Comparison of ENCODE assay signal across 8 cellular contexts in genomic region chr1:54081306-54082270, GRCh38. TPM values are rescaled to one million over a fixed set of nuclear protein-coding genes. Genes with fewer than 3 reads are reported as not detected.
DNase-seq lines count a peak whose midpoint lies in the region; ATAC-seq, FAIRE-seq and TF ChIP-seq lines count a peak whose summit lies in the region.

No MANE protein-coding gene starts in this region.

- H3K23me2 ChIP-seq in H1 (ENCODE audit: low read depth, low read length), result no peaks in the 10 kb centered on the region

- no peaks in the 10 kb centered on the region for H3K79me2 ChIP-seq in H1 (ENCODE audit: control insufficient read depth in 1 of 2, insufficient read depth in 2 of 2, low read length in 2 of 2)

- no peaks in the 10 kb centered on the region for H3K27me3 Mint-ChIP-seq in activated CD4-positive, alpha-beta memory T cell treated with anti-CD3 and anti-CD28 coated beads for 36 hours

- no peak for TF ChIP-seq POLR2A in H1 (IDR thresholded peaks at IDR 0.05; ENCODE audit: control extremely low read depth in 1 of 2, low read depth in 2 of 2, low read length in 2 of 2)

- H3K9ac ChIP-seq in H1 (replicated peaks in 1 of 4; ENCODE audit: extremely low read depth in 1 of 4, low read depth in 3 of 4, low read length in 3 of 4), result no peak overlapping the region

- H3K27ac ChIP-seq in H1 (ENCODE audit: low read depth, low read length), result no peak overlapping the region

- FAIRE-seq in H1 (lab: Jason Lieb, UNC), result peak; percentile 98

- no peaks in the 10 kb centered on the region for H3K79me1 ChIP-seq in H1 (ENCODE audit: low read depth, low read length)

- no peak overlapping the region for H3K27ac Mint-ChIP-seq in activated CD4-positive, alpha-beta memory T cell treated with anti-CD3 and anti-CD28 coated beads for 36 hours

- intact Hi-C loops in activated CD4-positive, alpha-beta memory T cell treated with anti-CD3 and anti-CD28 coated beads for 36 hours (cut with micrococcal nuclease), result loop anchor here (10.0 kb wide), 1 partner anchor 217 kb away; no protein-coding TSS in a partner anchor

- TF ChIP-seq RAD21 in H1 (IDR thresholded peaks at IDR 0.05 in 1 of 2, conservative IDR thresholded peaks at IDR 0.05 in 1 of 2; ENCODE audit: low read depth in 2 of 2, low read length in 2 of 2), result peak; percentile 73 to 82

- H2BK12ac ChIP-seq in H1 (ENCODE audit: low read depth, low read length), result no peak overlapping the region

- H3K36me3 ChIP-seq in H1 (ENCODE audit: control insufficient read depth in 2 of 4, insufficient read depth in 4 of 4, low read length in 3 of 4), result no peaks in the 10 kb centered on the region

- no peak overlapping the region for H3K18ac ChIP-seq in H1 (ENCODE audit: extremely low read depth, low read length)

- no peak overlapping the region for H2BK5ac ChIP-seq in H1 (ENCODE audit: low read depth, low read length)

- no peaks in the 10 kb centered on the region for H3K27me3 ChIP-seq in H1 (replicated peaks in 1 of 4; ENCODE audit: control insufficient read depth in 3 of 4, extremely low read depth in 1 of 4, insufficient read depth in 3 of 4, low read length in 3 of 4)

- no peak overlapping the region for H3K4me3 ChIP-seq in H1 (ENCODE audit: extremely low read depth in 1 of 4, insufficient read depth in 2 of 4, low read depth in 3 of 4, low read length in 4 of 4)

- H2AFZ ChIP-seq in H1 (ENCODE audit: low read length), result no peak overlapping the region

- H4K20me1 ChIP-seq in H1 (replicated peaks in 1 of 2; ENCODE audit: control insufficient read depth in 1 of 2, insufficient read depth in 2 of 2, low read length in 2 of 2), result peaks cover 0 to 2% of the 10 kb centered on the region in 2 experiments

- H2AK5ac ChIP-seq in H1 (ENCODE audit: low read depth, low read length), result no peak overlapping the region

- no peaks in the 10 kb centered on the region for H3K9me3 ChIP-seq in H1 (ENCODE audit: insufficient read depth in 2 of 2, low read depth in 1 of 2, low read length in 1 of 2)

- H2BK15ac ChIP-seq in H1 (ENCODE audit: low read length), result no peak overlapping the region

- no peak overlapping the region for H4K5ac ChIP-seq in H1 (ENCODE audit: insufficient read length, low read depth, low read length)

- no peak overlapping the region for H3K4me3 Mint-ChIP-seq in activated CD4-positive, alpha-beta memory T cell treated with anti-CD3 and anti-CD28 coated beads for 36 hours

- no peaks in the 10 kb centered on the region for H3K36me3 Mint-ChIP-seq in activated CD4-positive, alpha-beta memory T cell treated with anti-CD3 and anti-CD28 coated beads for 36 hours

- WGBS in H1 (ENCODE audit: extremely low coverage in 1 of 2, insufficient coverage in 1 of 2, insufficient read length in 1 of 2, insufficient replicate concordance in 2 of 2, low coverage in 1 of 2, low lambda C conversion rate in 2 of 2, missing lambda C conversion rate in 1 of 2), 2 experiments, result 58% methylated on average over 8 of the region's 8 CpGs; no CpG with 5 or more reads in 1 of the 2 experiments

- H4K8ac ChIP-seq in H1 (ENCODE audit: extremely low read depth, insufficient read depth, low read length), result no peak overlapping the region

- H2BK120ac ChIP-seq in H1 (replicated peaks; ENCODE audit: low read depth, low read length), result no peak overlapping the region

- no peak overlapping the region for H3K4me2 ChIP-seq in H1 (ENCODE audit: insufficient read depth in 1 of 2, low read depth in 2 of 2, low read length in 2 of 2)

- CTCF ChIA-PET in activated CD4-positive, alpha-beta memory T cell treated with anti-CD3 and anti-CD28 coated beads for 36 hours (lab: Charles Lee), result interaction anchor here (0.6 to 3.4 kb wide), 32 partner anchors 8 to 710 kb away, joined by 3 to 27 read pairs (median 4); partner anchors contain the start of genes IFT25, TCEANC2 and TMEM59
- CTCF ChIA-PET in H1 (lab: Charles Lee; ENCODE audit: partially characterized antibody), result interaction anchor here (0.6 to 8.2 kb wide), 33 partner anchors 9 to 583 kb away, joined by 3 to 65 read pairs (median 4); no protein-coding TSS in a partner anchor

- no peak overlapping the region for H3K14ac ChIP-seq in H1 (ENCODE audit: insufficient read length)

- no peak overlapping the region for H4K91ac ChIP-seq in H1 (replicated peaks; ENCODE audit: insufficient read length, low read length)

- DNase-seq in GM04504 (ENCODE audit: low read depth) (peak; percentile 17), NCI-H226 (peak; percentile 61), H1 (ENCODE audit: low read depth in 1 of 2, low spot score in 2 of 2) (peak; percentile 85 to 88), myocyte (ENCODE audit: low read depth) (peak; percentile 57), DMS114 treated with DMSO at 0.1 percent for 48 hours (lab: John Stamatoyannopoulos, UW; ENCODE audit: unreplicated experiment) (no peak)
- peak; percentile 77 for DNase-seq in activated CD4-positive, alpha-beta memory T cell treated with anti-CD3 and anti-CD28 coated beads for 36 hours
- peak; percentile 10 to 18 for DNase-seq in stimulated activated CD8-positive, alpha-beta memory T cell treated with anti-CD3 and anti-CD28 coated beads, Interleukin-7, amount 100 ng/mL, for 4 hours (ENCODE audit: low read depth in 2 of 2)

- H2BK20ac ChIP-seq in H1 (ENCODE audit: low read length), result no peak overlapping the region

- peaks cover 5% of the 10 kb centered on the region for H3K4me1 Mint-ChIP-seq in activated CD4-positive, alpha-beta memory T cell treated with anti-CD3 and anti-CD28 coated beads for 36 hours (ENCODE audit: low read depth)

- H3K56ac ChIP-seq in H1 (replicated peaks; ENCODE audit: insufficient read length, low read depth, low read length), result no peak overlapping the region

- POLR2A ChIA-PET in activated CD4-positive, alpha-beta memory T cell treated with anti-CD3 and anti-CD28 coated beads for 36 hours (lab: Charles Lee), result no interaction called here
- POLR2A ChIA-PET in H1 (lab: Charles Lee; ENCODE audit: partially characterized antibody), result interaction anchor here (1.0 kb wide), 2 partner anchors 119 to 122 kb away, joined by 3 read pairs; partner anchors contain the start of genes CYB5RL and MRPL37

- no peak for TF ChIP-seq EP300 in H1 (IDR thresholded peaks at IDR 0.05; ENCODE audit: borderline replicate concordance in 1 of 2, low read depth in 2 of 2, low read length in 2 of 2)

- H3K23ac ChIP-seq in H1 (ENCODE audit: insufficient read length), result no peak overlapping the region

- peak; percentile 82 for ATAC-seq in HG02642 (IDR thresholded peaks at IDR 0.05; ENCODE audit: poor library complexity, unreplicated experiment)

- H3K4ac ChIP-seq in H1 (replicated peaks; ENCODE audit: insufficient read length, low read depth, low read length), result no peak overlapping the region

- no peaks in the 10 kb centered on the region for H3K4me1 ChIP-seq in H1 (replicated peaks in 1 of 4; ENCODE audit: control insufficient read depth in 3 of 4, insufficient read depth in 4 of 4, low read length in 3 of 4)

- no peaks in the 10 kb centered on the region for H3K9me3 Mint-ChIP-seq in activated CD4-positive, alpha-beta memory T cell treated with anti-CD3 and anti-CD28 coated beads for 36 hours

- peak; percentile 85 to 98 (median 95) for TF ChIP-seq CTCF in H1 (IDR thresholded peaks at IDR 0.05; ENCODE audit: control extremely low read depth in 1 of 3, insufficient read depth in 1 of 3, low read depth in 1 of 3, low read length in 3 of 3)

TF ChIP-seq in H1, 55 proteins besides CTCF, POLR2A, EP300 and RAD21:
- TF ChIP-seq SIN3A (conservative IDR thresholded peaks at IDR 0.05 in 1 of 2, IDR thresholded peaks at IDR 0.05 in 1 of 2; ENCODE audit: low read depth in 1 of 2, low read length in 2 of 2), result peak in 1 of 2 experiments; percentile 88; a peak in 2 of 4 replicates
- 0 out of 2 replicates have a peak, but pooled peaks have one; percentile 26 for TF ChIP-seq TEAD4 (IDR thresholded peaks at IDR 0.05; ENCODE audit: low read depth, low read length)
- 0 out of 2 replicates have a peak, but pooled peaks have one; percentile 17 for TF ChIP-seq YY1 (IDR thresholded peaks at IDR 0.05; ENCODE audit: low read depth, low read length)
- TF ChIP-seq POU5F1 (IDR thresholded peaks at IDR 0.05; ENCODE audit: low read depth, low read length), result no peak
- TF ChIP-seq MAX (IDR thresholded peaks at IDR 0.05), result 0 out of 2 replicates have a peak, but pooled peaks have one; percentile 37
- TF ChIP-seq SP4 (IDR thresholded peaks at IDR 0.05; ENCODE audit: low read length), result no peak
TF ChIP-seq in H1: peak in this region for 4.

RNA-seq across cellular contexts. Expression of gene TCEANC2, which starts 28.2 kb away (rescaled TPM):
- total RNA-seq in activated CD4-positive, alpha-beta memory T cell treated with anti-CD3 and anti-CD28 coated beads for 36 hours, result 10 to 100 TPM; 12.8 to 13.6 TPM
- 6.4 and 8.2 TPM in 2 replicates for total RNA-seq in H1 (2021; fragmentation: NEBNext Ultra II Directional; extraction: Animal tissue kit (Norgen Biotek cat#: 25700))
- 4.0 and 4.2 TPM in 2 replicates for polyA plus RNA-seq in H1 (2011; rRNA removed)
- 5.2 TPM for polyA plus RNA-seq in H1 (2011; cell fraction: cytosol; rRNA removed)
- 6.2 TPM for polyA plus RNA-seq in H1 (2011; cell fraction: nucleus; rRNA removed)
- polyA plus RNA-seq in H1 (2012, experiment 1 of 2), result 3.3 to 4.2 TPM (median 3.6 TPM) in 4 replicates
- 1.7 TPM for polyA plus RNA-seq in H1 (2012, experiment 2 of 2)
- 3.0 TPM for polyA plus RNA-seq in H1 (2013, experiment 1 of 2)
- polyA plus RNA-seq in H1 (2013, experiment 2 of 2), result 2.7 TPM
- polyA minus RNA-seq in H1 (2011; rRNA and poly(A)+ RNA removed), result 6.7 and 7.0 TPM in 2 replicates
- 4.4 TPM for polyA minus RNA-seq in H1 (2011; cell fraction: cytosol; rRNA and poly(A)+ RNA removed)
- 8.1 TPM for polyA minus RNA-seq in H1 (2011; cell fraction: nucleus; rRNA and poly(A)+ RNA removed)
- 2.9 and 4.6 TPM in 2 replicates for total RNA-seq in myocyte
- 2.7 TPM for polyA plus RNA-seq in myocyte (2012)

RNA-seq across cellular contexts. Expression of gene TMEM59, which starts 28.6 kb away (rescaled TPM):
- 100 to 1,000 TPM; 142 to 149 TPM for total RNA-seq in activated CD4-positive, alpha-beta memory T cell treated with anti-CD3 and anti-CD28 coated beads for 36 hours
- 123 and 139 TPM in 2 replicates for total RNA-seq in H1 (2021; fragmentation: NEBNext Ultra II Directional; extraction: Animal tissue kit (Norgen Biotek cat#: 25700))
- 71.2 and 116 TPM in 2 replicates for polyA plus RNA-seq in H1 (2011; rRNA removed)
- 132 TPM for polyA plus RNA-seq in H1 (2011; cell fraction: cytosol; rRNA removed)
- 40.3 TPM for polyA plus RNA-seq in H1 (2011; cell fraction: nucleus; rRNA removed)
- polyA plus RNA-seq in H1 (2012, experiment 1 of 2), result 97.4 to 114 TPM (median 102 TPM) in 4 replicates
- polyA plus RNA-seq in H1 (2012, experiment 2 of 2), result 26.5 TPM
- 141 TPM for polyA plus RNA-seq in H1 (2013, experiment 1 of 2)
- 160 TPM for polyA plus RNA-seq in H1 (2013, experiment 2 of 2)
- 95.0 and 118 TPM in 2 replicates for polyA minus RNA-seq in H1 (2011; rRNA and poly(A)+ RNA removed)
- polyA minus RNA-seq in H1 (2011; cell fraction: cytosol; rRNA and poly(A)+ RNA removed), result 52.6 TPM
- polyA minus RNA-seq in H1 (2011; cell fraction: nucleus; rRNA and poly(A)+ RNA removed), result 36.0 TPM
- 246 and 250 TPM in 2 replicates for total RNA-seq in myocyte
- 272 TPM for polyA plus RNA-seq in myocyte (2012)
